Comparison of ENCODE assay signal across 7 cellular contexts in genomic region chr22:38271927-38272372, GRCh38. TPM values are rescaled to one million over a fixed set of nuclear protein-coding genes. Genes with fewer than 3 reads are reported as not detected.
A peak's percentile ranks its signal among the peaks of the same experiment; 100 is the strongest.
DNase-seq lines count a peak whose midpoint lies in the region; ATAC-seq, FAIRE-seq and TF ChIP-seq lines count a peak whose summit lies in the region.

No MANE protein-coding gene starts in this region.

- H3K4me1 Mint-ChIP-seq in type B pancreatic cell (ENCODE audit: unreplicated experiment) = peaks cover 43% of the 10 kb centered on the region

- H3K4me1 ChIP-seq in right lobe of liver = peaks cover 0 to 8% (median 0%) of the 10 kb centered on the region in 4 donors

- H3K27ac Mint-ChIP-seq in type B pancreatic cell = peak overlapping the region; percentile 94

- H3K4me3 ChIP-seq in bronchial epithelial cell (ENCODE audit: low read depth, low read length) (peak overlapping the region; percentile 93), right lobe of liver (peak overlapping the region; percentile 95 to 98 (median 95))

- 0% methylated on average over 5 of the region's 7 CpGs for WGBS in right lobe of liver (ENCODE audit: insufficient coverage, low coverage, low lambda C conversion rate, missing lambda C conversion rate)

- no peak for TF ChIP-seq POLR2A in right lobe of liver (IDR thresholded peaks at IDR 0.05)

- no peaks in the 10 kb centered on the region for H3K36me3 Mint-ChIP-seq in type B pancreatic cell

- peak; percentile 13 for DNase-seq in NCI-H2081 treated with DMSO at 0.1 percent for 48 hours (lab: John Stamatoyannopoulos, UW)
- DNase-seq in bronchial epithelial cell (ENCODE audit: low read depth) = peak; percentile 49
- peak in 2 of 3 donors; percentile 58 to 65 for DNase-seq in right lobe of liver
- no peak for DNase-seq in type B pancreatic cell (ENCODE audit: extremely low spot score, unreplicated experiment)
- DNase-seq in HCEC 1CT = no peak
- no peak for DNase-seq in cerebellar nuclear complex (lab: John Stamatoyannopoulos, UW)

- H3K4me3 Mint-ChIP-seq in type B pancreatic cell = peak overlapping the region; percentile 95

- H3K27me3 ChIP-seq in bronchial epithelial cell (ENCODE audit: control insufficient read depth, insufficient read depth, low read length) = no peaks in the 10 kb centered on the region
- H3K27me3 ChIP-seq in right lobe of liver = no peaks in the 10 kb centered on the region

- H3K36me3 ChIP-seq in bronchial epithelial cell (ENCODE audit: control insufficient read depth, insufficient read depth, low read length) (peaks cover 3% of the 10 kb centered on the region), right lobe of liver (no peaks in the 10 kb centered on the region)

- no peaks in the 10 kb centered on the region for H3K9me3 ChIP-seq in right lobe of liver

- H3K27ac ChIP-seq in right lobe of liver = peak overlapping the region; percentile 84 to 91 (median 85)

- ATAC-seq in GM19035 (IDR thresholded peaks at IDR 0.05; ENCODE audit: unreplicated experiment) (peak; percentile 6), right lobe of liver (peak; percentile 43 to 52 (median 46))

- intact Hi-C loops in right lobe of liver (cut with DNase I) = no loop called here

- no peaks in the 10 kb centered on the region for H3K27me3 Mint-ChIP-seq in type B pancreatic cell

- no peak for TF ChIP-seq CTCF in bronchial epithelial cell (IDR thresholded peaks at IDR 0.05; ENCODE audit: insufficient read depth, low read length, severe bottlenecking)
- no peak for TF ChIP-seq CTCF in right lobe of liver (IDR thresholded peaks at IDR 0.05)
- TF ChIP-seq CTCF in type B pancreatic cell (conservative IDR thresholded peaks at IDR 0.05) = no peak

- FAIRE-seq in bronchial epithelial cell (lab: Jason Lieb, UNC) = no peak

- no peaks in the 10 kb centered on the region for H3K9me3 Mint-ChIP-seq in type B pancreatic cell

RNA-seq across cellular contexts. Expression of gene TMEM184B, which starts 0.9 kb away (rescaled TPM):
- 7.1 and 13.3 TPM in 2 replicates for total RNA-seq in bronchial epithelial cell
- 10 to 100 TPM in 5 of 6 experiments, 1 to 10 TPM in 1; 7.9 to 42.6 (median 16.9) TPM for total RNA-seq in right lobe of liver
- 66.7 and 83.3 TPM in 2 replicates for total RNA-seq in type B pancreatic cell (ENCODE audit: low replicate concordance)

RNA-seq across cellular contexts. Expression of gene CSNK1E, which starts 45.3 kb away (rescaled TPM):
- total RNA-seq in bronchial epithelial cell = 146 and 181 TPM in 2 replicates
- 10 to 100 TPM; 19.9 to 41.8 (median 27.4) TPM for total RNA-seq in right lobe of liver
- total RNA-seq in type B pancreatic cell (ENCODE audit: low replicate concordance) = 199 and 219 TPM in 2 replicates

Comparison
In these comparisons a context has a peak if more than half of its experiments do, and no peak if none do; other contexts are left out.
1. DNase-seq: peak in NCI-H2081 treated with DMSO at 0.1 percent for 48 hours (single experiment), bronchial epithelial cell (single experiment) and right lobe of liver (2 of 3); none in type B pancreatic cell (single experiment), HCEC 1CT (single experiment) and cerebellar nuclear complex (0 of 2).